In genomic region chr17:48471807-48472484, GRCh38 we compare ENCODE assay signal across 10 cellular contexts. TPM values are rescaled to one million over a fixed set of nuclear protein-coding genes. Genes with fewer than 3 reads are reported as not detected.
A peak's percentile ranks its signal among the peaks of the same experiment; 100 is the strongest.
DNase-seq lines count a peak whose midpoint lies in the region; TF ChIP-seq lines count a peak whose summit lies in the region.
"Had no signal": no experiment of that assay in that cellular context is flagged by ENCODE, and none has a peak within 500 bp of the region (broad histone marks: within the 10 kb centered on the region; RNA-seq: fewer than 3 reads in every experiment).

No MANE protein-coding gene starts in this region.

- peak overlapping the region; percentile 76 for H3K4me2 ChIP-seq in GM23248 (ENCODE audit: unreplicated experiment)
- H3K4me2 ChIP-seq in neural progenitor cell: peak overlapping the region; percentile 30

- H3K36me3 ChIP-seq in GM23248 (ENCODE audit: low read depth): no peaks in the 10 kb centered on the region
- H3K36me3 ChIP-seq in SJSA1: no peaks in the 10 kb centered on the region
- no peaks in the 10 kb centered on the region for H3K36me3 ChIP-seq in neural progenitor cell
- H3K36me3 ChIP-seq in Peyer's patch: no peaks in the 10 kb centered on the region

- no peaks in the 10 kb centered on the region for H3K27me3 Mint-ChIP-seq in neural progenitor cell (ENCODE audit: insufficient read depth, low read depth)

- H3K4me3 Mint-ChIP-seq in neural progenitor cell: no peak overlapping the region

- H3K9me3 Mint-ChIP-seq in neural progenitor cell: no peaks in the 10 kb centered on the region

- no peaks in the 10 kb centered on the region for H3K36me3 Mint-ChIP-seq in neural progenitor cell

- H3K27me3 ChIP-seq in GM23248 (replicated peaks; ENCODE audit: insufficient read depth): no peaks in the 10 kb centered on the region
- H3K27me3 ChIP-seq in SJSA1 (replicated peaks): no peaks in the 10 kb centered on the region
- peaks cover 11% of the 10 kb centered on the region for H3K27me3 ChIP-seq in neural progenitor cell
- no peaks in the 10 kb centered on the region for H3K27me3 ChIP-seq in Peyer's patch

- peak overlapping the region; percentile 78 for H3K27ac ChIP-seq in GM23248
- H3K27ac ChIP-seq in SJSA1: peak overlapping the region; percentile 32; the same call in 1 of the 2 replicates
- H3K27ac ChIP-seq in neural progenitor cell: no peak overlapping the region
- no peak overlapping the region for H3K27ac ChIP-seq in Peyer's patch

- H3K79me2 ChIP-seq in GM23248 (ENCODE audit: insufficient read depth) (no peaks in the 10 kb centered on the region), neural progenitor cell (ENCODE audit: low read depth) (no peaks in the 10 kb centered on the region)

- no peaks in the 10 kb centered on the region for H3K9me2 ChIP-seq in GM23248 (ENCODE audit: insufficient read depth)

- H3K9ac ChIP-seq in GM23248 (peak overlapping the region; percentile 52; the same call in 1 of the 2 replicates), neural progenitor cell (no peak overlapping the region)

- TF ChIP-seq CTCF in neural progenitor cell (IDR thresholded peaks at IDR 0.05) (no peak), Peyer's patch (IDR thresholded peaks at IDR 0.05) (no peak)

- peak overlapping the region; percentile 68 for H2AFZ ChIP-seq in GM23248
- H2AFZ ChIP-seq in neural progenitor cell (replicated peaks): no peak overlapping the region

- WGBS in GM23248 (ENCODE audit: low coverage in 1 of 2, low lambda C conversion rate in 2 of 2, missing lambda C conversion rate in 2 of 2), 2 experiments: 85 to 90% methylated on average over 9 of the region's 9 CpGs

- H3K9me3 ChIP-seq in GM23248 (ENCODE audit: low read depth): no peaks in the 10 kb centered on the region
- no peaks in the 10 kb centered on the region for H3K9me3 ChIP-seq in SJSA1 (replicated peaks)
- no peaks in the 10 kb centered on the region for H3K9me3 ChIP-seq in neural progenitor cell (ENCODE audit: low read depth)
- no peaks in the 10 kb centered on the region for H3K9me3 ChIP-seq in Peyer's patch

- peak overlapping the region; percentile 62 for H3K27ac Mint-ChIP-seq in neural progenitor cell

- DNase-seq in GM23248: no peak
- peak; percentile 85 for DNase-seq in NCI-H1105 treated with DMSO at 0.1 percent for 48 hours (lab: John Stamatoyannopoulos, UW)
- no peak for DNase-seq in SJSA1 (ENCODE audit: low read depth in 1 of 2, low spot score in 2 of 2)
- peak; percentile 21 for DNase-seq in neural progenitor cell (ENCODE audit: low spot score)
- no peak for DNase-seq in central memory CD4-positive, alpha-beta T cell
- DNase-seq in activated CD4-positive, CD25-positive, alpha-beta regulatory T cell treated with anti-CD3 and anti-CD28 coated beads, Interleukin-2, amount 50 U/mL, for 72 hours: no peak
- DNase-seq in Peyer's patch: no peak

- peaks cover 34% of the 10 kb centered on the region for H3F3A ChIP-seq in GM23248 (ENCODE audit: insufficient read depth)
- no peaks in the 10 kb centered on the region for H3F3A ChIP-seq in neural progenitor cell (ENCODE audit: low read depth)

- H3K4me3 ChIP-seq in GM23248 (peak overlapping the region; percentile 19; the same call in 1 of the 2 replicates), SJSA1 (no peak overlapping the region), neural progenitor cell (no peak overlapping the region), Peyer's patch (no peak overlapping the region)

- peaks cover 17% of the 10 kb centered on the region for H3K4me1 ChIP-seq in GM23248 (ENCODE audit: insufficient read depth)
- peaks cover 13% of the 10 kb centered on the region for H3K4me1 ChIP-seq in SJSA1 (replicated peaks)
- peaks cover 12% of the 10 kb centered on the region for H3K4me1 ChIP-seq in neural progenitor cell
- H3K4me1 ChIP-seq in Peyer's patch: no peaks in the 10 kb centered on the region

- H4K20me1 ChIP-seq in GM23248 (ENCODE audit: insufficient read depth) (no peaks in the 10 kb centered on the region), neural progenitor cell (ENCODE audit: low read depth) (no peaks in the 10 kb centered on the region)

- in situ Hi-C loops in GM23248 (cut with MboI): no loop called here

- H3K4me1 Mint-ChIP-seq in neural progenitor cell: peaks cover 19% of the 10 kb centered on the region

- no peak for TF ChIP-seq POLR2A in Peyer's patch (IDR thresholded peaks at IDR 0.05)

RNA-seq across cellular contexts. Expression of gene SKAP1, which starts 41.9 kb away (rescaled TPM):
- not detected in 2 replicates for total RNA-seq in GM23248 (2014; rRNA removed; shearing (Covaris generic))
- polyA plus RNA-seq in GM23248 (2016; fragmentation: Nextera tagmentation; extraction: Ambion mirVana): not detected in 2 replicates
- 1.3 and 6.8 TPM in 2 replicates for total RNA-seq in SJSA1 (2014; rRNA removed; shearing (Covaris generic))
- total RNA-seq in neural progenitor cell (ENCODE audit: low replicate concordance) (not detected in 2 replicates), Peyer's patch (10 to 100 TPM in 1 of 4 donors, 1 to 10 TPM in 3; 3.1 to 17.3 (median 6.5) TPM)
- total RNA-seq: RPMI7951 had no signal

RNA-seq across cellular contexts. Expression of gene HOXB1, which starts 58.9 kb away (rescaled TPM):
- total RNA-seq in GM23248 (2014; rRNA removed; shearing (Covaris generic)): not detected in 2 replicates
- not detected in 2 replicates for polyA plus RNA-seq in GM23248 (2016; fragmentation: Nextera tagmentation; extraction: Ambion mirVana)
- not detected in 2 replicates for total RNA-seq in SJSA1 (2014; rRNA removed; shearing (Covaris generic))
- total RNA-seq in neural progenitor cell (ENCODE audit: low replicate concordance) (not detected in 2 replicates), Peyer's patch (not detected)
- total RNA-seq: mucosa of gallbladder, RPMI7951, subcutaneous adipose tissue had no signal

Comparison
In these comparisons a context has a peak if more than half of its experiments do, and no peak if none do; other contexts are left out.
1. DNase-seq: peak in NCI-H1105 treated with DMSO at 0.1 percent for 48 hours (single experiment) and neural progenitor cell (single experiment); none in GM23248 (single experiment), SJSA1 (0 of 2), central memory CD4-positive, alpha-beta T cell (single experiment), activated CD4-positive, CD25-positive, alpha-beta regulatory T cell treated with anti-CD3 and anti-CD28 coated beads, Interleukin-2, amount 50 U/mL, for 72 hours (single experiment) and Peyer's patch (0 of 3).
2. H3K27ac ChIP-seq: peak in GM23248 (single experiment) and SJSA1 (single experiment); none in neural progenitor cell (single experiment) and Peyer's patch (0 of 4).